ENCODE assay signal across 22 cellular contexts in the genomic region with DNA sequence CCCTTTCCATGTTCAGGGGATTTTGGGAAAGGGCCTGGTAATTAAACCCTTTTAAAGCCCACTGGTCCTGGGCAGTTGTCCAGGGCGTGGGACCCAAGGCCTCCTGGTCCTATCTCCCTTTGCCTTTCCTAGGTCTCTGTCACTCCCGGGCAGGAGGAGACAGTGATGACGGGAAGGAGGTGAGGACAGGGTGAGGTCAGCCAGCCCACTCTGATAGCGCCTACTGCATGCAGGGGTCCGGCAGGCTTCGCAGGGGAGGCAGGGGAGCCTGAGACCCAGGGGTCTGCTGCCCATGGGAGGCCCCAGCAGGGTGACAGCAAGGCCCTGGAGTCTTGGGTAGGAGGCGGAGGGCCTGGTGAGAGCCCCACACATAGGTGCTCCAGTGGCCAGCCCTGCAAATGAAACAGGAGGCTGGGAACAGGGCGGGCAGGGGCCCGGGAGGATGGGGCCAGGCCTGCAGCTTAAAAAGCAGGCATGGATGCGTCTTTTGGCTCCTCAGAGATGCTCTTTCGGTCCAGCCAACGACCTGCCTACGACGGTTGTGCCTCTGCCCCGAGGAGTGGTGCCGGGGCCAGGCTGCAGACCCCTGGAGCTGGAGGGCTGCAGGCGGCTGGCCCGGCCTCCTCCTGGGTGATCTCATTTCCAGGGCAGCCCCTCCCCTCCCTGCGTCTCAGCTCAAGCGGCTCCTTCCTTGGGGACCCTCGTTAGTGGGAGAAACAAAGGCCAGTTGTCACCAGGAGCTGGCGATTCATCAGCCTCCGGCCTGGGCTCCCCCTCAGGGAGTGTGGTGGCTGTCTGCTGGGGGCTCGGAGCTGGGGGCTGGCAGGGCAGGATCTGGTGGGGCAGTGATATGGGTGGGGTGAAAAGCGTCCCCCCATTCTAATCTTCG. TPM values are rescaled to one million over a fixed set of nuclear protein-coding genes. Genes with fewer than 3 reads are reported as not detected.
DNase-seq lines count a peak whose midpoint lies in the region; ATAC-seq and TF ChIP-seq lines count a peak whose summit lies in the region.
"Had no signal": no experiment of that assay in that cellular context is flagged by ENCODE, and none has a peak within 500 bp of the region (broad histone marks: within the 10 kb centered on the region; RNA-seq: fewer than 3 reads in every experiment).

No MANE protein-coding gene starts in this region.

- peak; percentile 11 for DNase-seq in left ventricle myocardium inferior
- peak; percentile 63 for DNase-seq in sigmoid colon
- DNase-seq in activated CD4-positive, alpha-beta T cell treated with anti-CD3 and anti-CD28 coated beads, Interleukin-2, amount 50 U/mL, for 4 hours, result no peak
- no peak for DNase-seq in NCI-H1105 treated with DMSO at 0.1 percent for 48 hours (lab: John Stamatoyannopoulos, UW)
- DNase-seq in anterior cingulate cortex (lab: John Stamatoyannopoulos, UW), result no peak
- DNase-seq: activated CD8-positive, alpha-beta memory T cell treated with anti-CD3 and anti-CD28 coated beads, Interleukin-2, amount 50 U/mL, for 48 hours; activated effector memory CD4-positive, alpha-beta T cell treated with anti-CD3 and anti-CD28 coated beads, Interleukin-2, amount 50 U/mL, for 16 hours; DMS 273 treated with DMSO at 0.1 percent for 48 hours; immature natural killer cell; MG63; natural killer cell; NCI-H1694 treated with DMSO at 0.1 percent for 48 hours; NCI-H748 treated with DMSO at 0.1 percent for 48 hours; stimulated activated CD4-positive, alpha-beta T cell treated with anti-CD3 and anti-CD28 coated beads, Interleukin-15, amount 100 ng/mL, for 24 hours had no signal

- H3K9me3 Mint-ChIP-seq in activated T-helper 17 cell treated with anti-CD3 and anti-CD28 coated beads, Interleukin-2, amount 50 U/mL, for 72 hours, result no peaks in the 10 kb centered on the region
- H3K9me3 Mint-ChIP-seq: immature natural killer cell, memory B cell, natural killer cell had no signal

- H3K27me3 ChIP-seq in left ventricle myocardium inferior (ENCODE audit: low read depth), result no peaks in the 10 kb centered on the region
- H3K27me3 ChIP-seq in sigmoid colon, result no peaks in the 10 kb centered on the region
- H3K27me3 ChIP-seq: adrenal gland, MG63, suprapubic skin had no signal

- no peak for TF ChIP-seq EP300 in sigmoid colon (IDR thresholded peaks at IDR 0.05)

- H3K27ac ChIP-seq in HEK293 (ENCODE audit: extremely low read depth, low read depth, low read length), result no peak overlapping the region
- no peak overlapping the region for H3K27ac ChIP-seq in left ventricle myocardium inferior (replicated peaks)
- peak overlapping the region; percentile 73 for H3K27ac ChIP-seq in mesodermal cell (ENCODE audit: low read depth, low read length, severe bottlenecking)
- H3K27ac ChIP-seq in sigmoid colon, result no peak overlapping the region
- H3K27ac ChIP-seq: adrenal gland, SJCRH30, suprapubic skin, VCaP had no signal

- no peak for ATAC-seq in activated T-helper 17 cell treated with anti-CD3 and anti-CD28 coated beads, Interleukin-2, amount 50 U/mL, for 72 hours (replicated peaks)
- ATAC-seq: natural killer cell had no signal

- H3K27me3 Mint-ChIP-seq in activated T-helper 17 cell treated with anti-CD3 and anti-CD28 coated beads, Interleukin-2, amount 50 U/mL, for 72 hours, result peaks cover 2% of the 10 kb centered on the region

- no peak overlapping the region for H3K4me3 Mint-ChIP-seq in activated T-helper 17 cell treated with anti-CD3 and anti-CD28 coated beads, Interleukin-2, amount 50 U/mL, for 72 hours
- H3K4me3 Mint-ChIP-seq: immature natural killer cell, memory B cell, natural killer cell had no signal

- no peak overlapping the region for H3K4me3 ChIP-seq in HEK293 (ENCODE audit: low read depth, low read length)
- H3K4me3 ChIP-seq in left ventricle myocardium inferior, result no peak overlapping the region
- H3K4me3 ChIP-seq in mesodermal cell (ENCODE audit: extremely low read depth, insufficient read depth, low read length, poor library complexity, severe bottlenecking), result no peak overlapping the region
- no peak overlapping the region for H3K4me3 ChIP-seq in sigmoid colon
- H3K4me3 ChIP-seq: adrenal gland, MG63, SJCRH30, suprapubic skin had no signal

- TF ChIP-seq POLR2A in sigmoid colon (IDR thresholded peaks at IDR 0.05), result no peak

- no peaks in the 10 kb centered on the region for H3K4me1 ChIP-seq in HEK293 (ENCODE audit: control insufficient read depth, insufficient read depth, low read length)
- H3K4me1 ChIP-seq in left ventricle myocardium inferior, result peaks cover 34% of the 10 kb centered on the region
- H3K4me1 ChIP-seq in mesodermal cell (ENCODE audit: control insufficient read depth, insufficient read depth, low read length, poor library complexity, severe bottlenecking), result peaks cover 68% of the 10 kb centered on the region
- H3K4me1 ChIP-seq in sigmoid colon, result peaks cover 0 to 47% (median 43%) of the 10 kb centered on the region in 4 donors
- H3K4me1 ChIP-seq: adrenal gland had no signal

- H3K36me3 ChIP-seq in HEK293 (ENCODE audit: control insufficient read depth in 2 of 2, insufficient read depth in 1 of 2, low read length in 2 of 2), result no peaks in the 10 kb centered on the region
- H3K36me3 ChIP-seq in left ventricle myocardium inferior, result no peaks in the 10 kb centered on the region
- no peaks in the 10 kb centered on the region for H3K36me3 ChIP-seq in mesodermal cell (ENCODE audit: control insufficient read depth, insufficient read depth, low read length)
- H3K36me3 ChIP-seq in sigmoid colon, result no peaks in the 10 kb centered on the region
- H3K36me3 ChIP-seq: adrenal gland, MG63, SJCRH30, suprapubic skin had no signal

- CTCF ChIA-PET in HEK293 (lab: Yijun Ruan, JAX), result interaction anchor here (0.7 kb wide), 1 partner anchor 123 kb away, joined by 5 read pairs; no protein-coding TSS in a partner anchor

- no peak overlapping the region for H3K27ac Mint-ChIP-seq in activated T-helper 17 cell treated with anti-CD3 and anti-CD28 coated beads, Interleukin-2, amount 50 U/mL, for 72 hours
- H3K27ac Mint-ChIP-seq: memory B cell, natural killer cell had no signal

- no peaks in the 10 kb centered on the region for H3K36me3 Mint-ChIP-seq in activated T-helper 17 cell treated with anti-CD3 and anti-CD28 coated beads, Interleukin-2, amount 50 U/mL, for 72 hours (ENCODE audit: low read depth)
- H3K36me3 Mint-ChIP-seq: immature natural killer cell, memory B cell, natural killer cell had no signal

- no peak for TF ChIP-seq CTCF in HEK293 (tag by site-specific recombination; IDR thresholded peaks at IDR 0.05)
- no peak for TF ChIP-seq CTCF in left ventricle myocardium inferior (IDR thresholded peaks at IDR 0.05; ENCODE audit: borderline replicate concordance)
- no peak for TF ChIP-seq CTCF in sigmoid colon (IDR thresholded peaks at IDR 0.05)

- 58 to 72% methylated on average over 17 to 19 of the region's 26 CpGs for WGBS in mesodermal cell (ENCODE audit: insufficient coverage in 2 of 2), 2 experiments
- WGBS in sigmoid colon, 2 donors, result 88 to 91% methylated on average over 26 of the region's 26 CpGs

- intact Hi-C loops in left ventricle myocardium inferior (cut with micrococcal nuclease) (no loop called here), sigmoid colon (cut with DNase I) (loop anchor here (10.0 kb wide), 1 partner anchor 415 kb away; no protein-coding TSS in a partner anchor)

- H3K4me1 Mint-ChIP-seq in activated T-helper 17 cell treated with anti-CD3 and anti-CD28 coated beads, Interleukin-2, amount 50 U/mL, for 72 hours, result peaks cover 6% of the 10 kb centered on the region

- POLR2A ChIA-PET in HEK293 (lab: Yijun Ruan, JAX), result no interaction called here

- H3K9me3 ChIP-seq in HEK293 (ENCODE audit: control insufficient read depth, insufficient read depth, low read depth, low read length) (no peaks in the 10 kb centered on the region), left ventricle myocardium inferior (replicated peaks) (no peaks in the 10 kb centered on the region), mesodermal cell (ENCODE audit: control insufficient read depth, low read length) (no peaks in the 10 kb centered on the region), sigmoid colon (no peaks in the 10 kb centered on the region)
- H3K9me3 ChIP-seq: adrenal gland, MG63, SJCRH30, suprapubic skin had no signal

TF ChIP-seq in HEK293, 187 proteins besides CTCF, POLR2A, EP300 and RAD21:
- peak; percentile 38 for TF ChIP-seq GLIS1 (tag by site-specific recombination; IDR thresholded peaks at IDR 0.05)
- no peak for TF ChIP-seq ZSCAN23 (tag by site-specific recombination; IDR thresholded peaks at IDR 0.05)
- peak; percentile 54 for TF ChIP-seq ZIC2 (tag by site-specific recombination; IDR thresholded peaks at IDR 0.05)

RNA-seq across cellular contexts. Expression of a gene that starts 6.7 kb away (rescaled TPM):
- total RNA-seq in left ventricle myocardium inferior (57.1 TPM), sigmoid colon (10 to 100 TPM; 26.7 to 49.0 (median 31.4) TPM)
- 33.6 TPM for polyA plus RNA-seq in mesodermal cell (2013, experiment 1 of 2)
- polyA plus RNA-seq in mesodermal cell (2013, experiment 2 of 2), result 30.1 TPM
- polyA plus RNA-seq in sigmoid colon, result 10 to 100 TPM; 27.6 to 50.8 (median 38.4) TPM
- 10 to 100 TPM in 1 of 2 donors, 1 to 10 TPM in 1; 4.2 to 41.6 TPM for total RNA-seq in activated T-helper 17 cell treated with anti-CD3 and anti-CD28 coated beads, Interleukin-2, amount 50 U/mL, for 72 hours

Comparison
In these comparisons a context has a peak if more than half of its experiments do, and no peak if none do; other contexts are left out.
1. DNase-seq: peak in left ventricle myocardium inferior (single experiment) and sigmoid colon (single experiment); none in activated CD4-positive, alpha-beta T cell treated with anti-CD3 and anti-CD28 coated beads, Interleukin-2, amount 50 U/mL, for 4 hours (0 of 2), NCI-H1105 treated with DMSO at 0.1 percent for 48 hours (single experiment) and anterior cingulate cortex (0 of 58).